ENCODE assay signal across 1 cellular context in the genomic region with DNA sequence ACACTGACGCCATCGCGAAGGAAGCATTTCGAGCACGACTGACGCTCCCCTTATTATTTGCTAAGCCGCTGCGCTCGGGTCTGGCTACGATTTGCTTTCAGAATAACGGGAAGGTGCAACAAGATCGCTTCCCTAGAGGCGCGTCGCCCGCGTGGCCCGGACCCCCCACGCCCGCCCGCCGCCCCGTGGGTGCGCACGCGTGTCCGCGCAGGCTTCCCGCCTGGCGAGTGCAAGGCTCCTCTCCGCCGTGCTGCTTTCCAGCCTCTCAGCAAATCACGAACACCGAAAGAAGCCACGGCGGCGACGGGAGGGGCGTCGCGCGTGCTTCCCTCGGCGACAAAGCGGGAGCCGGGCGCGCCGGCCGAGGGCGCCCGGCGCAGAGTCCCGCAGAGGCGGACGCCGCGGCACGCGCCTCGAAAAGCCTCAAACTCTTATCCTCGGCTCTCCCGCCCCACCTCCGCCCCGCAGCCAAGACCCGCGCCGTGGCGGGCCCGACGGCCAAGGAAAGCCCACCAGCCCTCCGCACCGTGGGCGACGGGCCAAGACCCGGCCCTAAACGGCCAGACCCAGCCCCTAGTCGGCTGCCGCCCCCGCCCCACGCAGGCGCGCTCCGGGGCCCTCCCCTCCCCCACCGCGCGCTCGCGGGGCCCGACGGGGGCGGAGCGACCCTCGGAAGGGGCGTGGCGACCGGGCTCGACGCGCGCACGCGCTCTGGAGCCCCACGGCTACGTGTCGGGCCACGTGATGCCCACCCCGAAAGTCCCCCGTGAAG.
TF ChIP-seq lines count a peak whose summit lies in the region.

No MANE protein-coding gene starts in this region.

TF ChIP-seq in HepG2, 621 proteins besides CTCF, POLR2A, EP300 and RAD21 (continued from another document and continues in another):
- TF ChIP-seq, protein P1, sequence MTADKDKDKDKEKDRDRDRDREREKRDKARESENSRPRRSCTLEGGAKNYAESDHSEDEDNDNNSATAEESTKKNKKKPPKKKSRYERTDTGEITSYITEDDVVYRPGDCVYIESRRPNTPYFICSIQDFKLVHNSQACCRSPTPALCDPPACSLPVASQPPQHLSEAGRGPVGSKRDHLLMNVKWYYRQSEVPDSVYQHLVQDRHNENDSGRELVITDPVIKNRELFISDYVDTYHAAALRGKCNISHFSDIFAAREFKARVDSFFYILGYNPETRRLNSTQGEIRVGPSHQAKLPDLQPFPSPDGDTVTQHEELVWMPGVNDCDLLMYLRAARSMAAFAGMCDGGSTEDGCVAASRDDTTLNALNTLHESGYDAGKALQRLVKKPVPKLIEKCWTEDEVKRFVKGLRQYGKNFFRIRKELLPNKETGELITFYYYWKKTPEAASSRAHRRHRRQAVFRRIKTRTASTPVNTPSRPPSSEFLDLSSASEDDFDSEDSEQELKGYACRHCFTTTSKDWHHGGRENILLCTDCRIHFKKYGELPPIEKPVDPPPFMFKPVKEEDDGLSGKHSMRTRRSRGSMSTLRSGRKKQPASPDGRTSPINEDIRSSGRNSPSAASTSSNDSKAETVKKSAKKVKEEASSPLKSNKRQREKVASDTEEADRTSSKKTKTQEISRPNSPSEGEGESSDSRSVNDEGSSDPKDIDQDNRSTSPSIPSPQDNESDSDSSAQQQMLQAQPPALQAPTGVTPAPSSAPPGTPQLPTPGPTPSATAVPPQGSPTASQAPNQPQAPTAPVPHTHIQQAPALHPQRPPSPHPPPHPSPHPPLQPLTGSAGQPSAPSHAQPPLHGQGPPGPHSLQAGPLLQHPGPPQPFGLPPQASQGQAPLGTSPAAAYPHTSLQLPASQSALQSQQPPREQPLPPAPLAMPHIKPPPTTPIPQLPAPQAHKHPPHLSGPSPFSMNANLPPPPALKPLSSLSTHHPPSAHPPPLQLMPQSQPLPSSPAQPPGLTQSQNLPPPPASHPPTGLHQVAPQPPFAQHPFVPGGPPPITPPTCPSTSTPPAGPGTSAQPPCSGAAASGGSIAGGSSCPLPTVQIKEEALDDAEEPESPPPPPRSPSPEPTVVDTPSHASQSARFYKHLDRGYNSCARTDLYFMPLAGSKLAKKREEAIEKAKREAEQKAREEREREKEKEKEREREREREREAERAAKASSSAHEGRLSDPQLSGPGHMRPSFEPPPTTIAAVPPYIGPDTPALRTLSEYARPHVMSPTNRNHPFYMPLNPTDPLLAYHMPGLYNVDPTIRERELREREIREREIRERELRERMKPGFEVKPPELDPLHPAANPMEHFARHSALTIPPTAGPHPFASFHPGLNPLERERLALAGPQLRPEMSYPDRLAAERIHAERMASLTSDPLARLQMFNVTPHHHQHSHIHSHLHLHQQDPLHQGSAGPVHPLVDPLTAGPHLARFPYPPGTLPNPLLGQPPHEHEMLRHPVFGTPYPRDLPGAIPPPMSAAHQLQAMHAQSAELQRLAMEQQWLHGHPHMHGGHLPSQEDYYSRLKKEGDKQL (CRISPR knock-in tag; IDR thresholded peaks at IDR 0.05; ENCODE audit: low read depth) = peak; percentile 10; the same call in 1 of the 2 replicates
- no peak; the same call in 1 of the 2 replicates for TF ChIP-seq ZNF607 (CRISPR knock-in tag; IDR thresholded peaks at IDR 0.05; ENCODE audit: borderline replicate concordance)
- peak; percentile 97 for TF ChIP-seq PTBP1 (IDR thresholded peaks at IDR 0.05; ENCODE audit: low read depth, low read length, poor library complexity, severe bottlenecking)
- TF ChIP-seq ZSCAN21 (CRISPR knock-in tag; IDR thresholded peaks at IDR 0.05; ENCODE audit: borderline replicate concordance) = peak; percentile 81
- 0 out of 2 replicates have a peak, but pooled peaks have one; percentile 50 for TF ChIP-seq ZNF468 (CRISPR knock-in tag; IDR thresholded peaks at IDR 0.05)
- TF ChIP-seq FOXK2 (IDR thresholded peaks at IDR 0.05) = no peak
- peak; percentile 47 for TF ChIP-seq IKZF4 (CRISPR knock-in tag; IDR thresholded peaks at IDR 0.05; ENCODE audit: borderline replicate concordance, low read depth, not compliant biosample characterization)
- TF ChIP-seq ZNF737 (CRISPR knock-in tag; IDR thresholded peaks at IDR 0.05; ENCODE audit: borderline replicate concordance) = no peak
- 0 out of 2 replicates have a peak, but pooled peaks have one; percentile 76 for TF ChIP-seq ZNF354B (CRISPR knock-in tag; IDR thresholded peaks at IDR 0.05)
- TF ChIP-seq, protein P2, sequence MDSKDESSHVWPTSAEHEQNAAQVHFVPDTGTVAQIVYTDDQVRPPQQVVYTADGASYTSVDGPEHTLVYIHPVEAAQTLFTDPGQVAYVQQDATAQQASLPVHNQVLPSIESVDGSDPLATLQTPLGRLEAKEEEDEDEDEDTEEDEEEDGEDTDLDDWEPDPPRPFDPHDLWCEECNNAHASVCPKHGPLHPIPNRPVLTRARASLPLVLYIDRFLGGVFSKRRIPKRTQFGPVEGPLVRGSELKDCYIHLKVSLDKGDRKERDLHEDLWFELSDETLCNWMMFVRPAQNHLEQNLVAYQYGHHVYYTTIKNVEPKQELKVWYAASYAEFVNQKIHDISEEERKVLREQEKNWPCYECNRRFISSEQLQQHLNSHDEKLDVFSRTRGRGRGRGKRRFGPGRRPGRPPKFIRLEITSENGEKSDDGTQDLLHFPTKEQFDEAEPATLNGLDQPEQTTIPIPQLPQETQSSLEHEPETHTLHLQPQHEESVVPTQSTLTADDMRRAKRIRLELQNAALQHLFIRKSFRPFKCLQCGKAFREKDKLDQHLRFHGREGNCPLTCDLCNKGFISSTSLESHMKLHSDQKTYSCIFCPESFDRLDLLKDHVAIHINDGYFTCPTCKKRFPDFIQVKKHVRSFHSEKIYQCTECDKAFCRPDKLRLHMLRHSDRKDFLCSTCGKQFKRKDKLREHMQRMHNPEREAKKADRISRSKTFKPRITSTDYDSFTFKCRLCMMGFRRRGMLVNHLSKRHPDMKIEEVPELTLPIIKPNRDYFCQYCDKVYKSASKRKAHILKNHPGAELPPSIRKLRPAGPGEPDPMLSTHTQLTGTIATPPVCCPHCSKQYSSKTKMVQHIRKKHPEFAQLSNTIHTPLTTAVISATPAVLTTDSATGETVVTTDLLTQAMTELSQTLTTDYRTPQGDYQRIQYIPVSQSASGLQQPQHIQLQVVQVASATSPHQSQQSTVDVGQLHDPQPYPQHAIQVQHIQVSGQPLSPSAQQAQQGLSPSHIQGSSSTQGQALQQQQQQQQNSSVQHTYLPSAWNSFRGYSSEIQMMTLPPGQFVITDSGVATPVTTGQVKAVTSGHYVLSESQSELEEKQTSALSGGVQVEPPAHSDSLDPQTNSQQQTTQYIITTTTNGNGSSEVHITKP (CRISPR knock-in tag; IDR thresholded peaks at IDR 0.05; ENCODE audit: low read depth) = no peak
- no peak; the same call in 1 of the 2 replicates for TF ChIP-seq ZMYM3 (CRISPR knock-in tag; IDR thresholded peaks at IDR 0.05)
- peak; percentile 70 for TF ChIP-seq ZBTB42 (CRISPR knock-in tag; IDR thresholded peaks at IDR 0.05)
- peak; percentile 38 for TF ChIP-seq SP2 (CRISPR knock-in tag; IDR thresholded peaks at IDR 0.05)
- TF ChIP-seq PHF21A (CRISPR knock-in tag; IDR thresholded peaks at IDR 0.05) = peak; percentile 81
- no peak for TF ChIP-seq CBX5 (CRISPR knock-in tag; IDR thresholded peaks at IDR 0.05; ENCODE audit: borderline replicate concordance)
- no peak for TF ChIP-seq ZNF335 (CRISPR knock-in tag; IDR thresholded peaks at IDR 0.05)
- TF ChIP-seq CEBPB (IDR thresholded peaks at IDR 0.05; ENCODE audit: borderline replicate concordance, low read depth, low read length) = peak; percentile 86
- TF ChIP-seq CENPT (CRISPR knock-in tag; IDR thresholded peaks at IDR 0.05; ENCODE audit: low read depth) = peak; percentile 76; the same call in 1 of the 2 replicates
- TF ChIP-seq PCBP2 (optimal IDR thresholded peaks at IDR 0.05; ENCODE audit: low read depth, low read length, poor library complexity, severe bottlenecking) = no peak
- TF ChIP-seq POLR2AphosphoS2 (IDR thresholded peaks at IDR 0.05; ENCODE audit: low read depth, low read length) = no peak
- 0 out of 2 replicates have a peak, but pooled peaks have one; percentile 15 for TF ChIP-seq ZNF253 (CRISPR knock-in tag; IDR thresholded peaks at IDR 0.05; ENCODE audit: borderline replicate concordance)
- TF ChIP-seq, protein P3, sequence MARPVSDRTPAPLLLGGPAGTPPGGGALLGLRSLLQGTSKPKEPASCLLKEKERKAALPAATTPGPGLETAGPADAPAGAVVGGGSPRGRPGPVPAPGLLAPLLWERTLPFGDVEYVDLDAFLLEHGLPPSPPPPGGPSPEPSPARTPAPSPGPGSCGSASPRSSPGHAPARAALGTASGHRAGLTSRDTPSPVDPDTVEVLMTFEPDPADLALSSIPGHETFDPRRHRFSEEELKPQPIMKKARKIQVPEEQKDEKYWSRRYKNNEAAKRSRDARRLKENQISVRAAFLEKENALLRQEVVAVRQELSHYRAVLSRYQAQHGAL (CRISPR knock-in tag; IDR thresholded peaks at IDR 0.05; ENCODE audit: not compliant biosample characterization) = no peak
- TF ChIP-seq XBP1 (CRISPR knock-in tag; IDR thresholded peaks at IDR 0.05) = no peak
- TF ChIP-seq PLRG1 (conservative IDR thresholded peaks at IDR 0.05) = no peak
- TF ChIP-seq POLR2AphosphoS5 (IDR thresholded peaks at IDR 0.05; ENCODE audit: low read depth, low read length) = peak; percentile 77
- no peak; the same call in 1 of the 2 replicates for TF ChIP-seq ZNF326 (CRISPR knock-in tag; IDR thresholded peaks at IDR 0.05; ENCODE audit: borderline replicate concordance)
- no peak; the same call in 1 of the 2 replicates for TF ChIP-seq ZFP90 (CRISPR knock-in tag; IDR thresholded peaks at IDR 0.05; ENCODE audit: borderline replicate concordance)
- peak; percentile 76 for TF ChIP-seq ZNF121 (CRISPR knock-in tag; IDR thresholded peaks at IDR 0.05)
- TF ChIP-seq, protein P4, sequence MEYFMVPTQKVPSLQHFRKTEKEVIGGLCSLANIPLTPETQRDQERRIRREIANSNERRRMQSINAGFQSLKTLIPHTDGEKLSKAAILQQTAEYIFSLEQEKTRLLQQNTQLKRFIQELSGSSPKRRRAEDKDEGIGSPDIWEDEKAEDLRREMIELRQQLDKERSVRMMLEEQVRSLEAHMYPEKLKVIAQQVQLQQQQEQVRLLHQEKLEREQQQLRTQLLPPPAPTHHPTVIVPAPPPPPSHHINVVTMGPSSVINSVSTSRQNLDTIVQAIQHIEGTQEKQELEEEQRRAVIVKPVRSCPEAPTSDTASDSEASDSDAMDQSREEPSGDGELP (IDR thresholded peaks at IDR 0.05; ENCODE audit: borderline replicate concordance, low read depth) = no peak
- TF ChIP-seq ZFYVE20 (CRISPR knock-in tag; IDR thresholded peaks at IDR 0.05; ENCODE audit: borderline replicate concordance, low read depth) = peak; percentile 61; the same call in 1 of the 2 replicates
- TF ChIP-seq SMAD3 (CRISPR knock-in tag; IDR thresholded peaks at IDR 0.05) = no peak
- 0 out of 2 replicates have a peak, but pooled peaks have one; percentile 63 for TF ChIP-seq TAF1 (CRISPR knock-in tag; IDR thresholded peaks at IDR 0.05)
- peak; percentile 56; the same call in 1 of the 2 replicates for TF ChIP-seq ZNF564 (CRISPR knock-in tag; IDR thresholded peaks at IDR 0.05)
- TF ChIP-seq THYN1 (CRISPR knock-in tag; IDR thresholded peaks at IDR 0.05; ENCODE audit: borderline replicate concordance, low read depth) = 0 out of 2 replicates have a peak, but pooled peaks have one; percentile 90
- TF ChIP-seq ZNF839 (CRISPR knock-in tag; IDR thresholded peaks at IDR 0.05; ENCODE audit: borderline replicate concordance) = no peak
- TF ChIP-seq ZNF274 (CRISPR knock-in tag; IDR thresholded peaks at IDR 0.05) = peak; percentile 84; the same call in 1 of the 2 replicates
- peak; percentile 41 for TF ChIP-seq XRCC5 (optimal IDR thresholded peaks at IDR 0.05; ENCODE audit: low read length)
- TF ChIP-seq, protein P5, sequence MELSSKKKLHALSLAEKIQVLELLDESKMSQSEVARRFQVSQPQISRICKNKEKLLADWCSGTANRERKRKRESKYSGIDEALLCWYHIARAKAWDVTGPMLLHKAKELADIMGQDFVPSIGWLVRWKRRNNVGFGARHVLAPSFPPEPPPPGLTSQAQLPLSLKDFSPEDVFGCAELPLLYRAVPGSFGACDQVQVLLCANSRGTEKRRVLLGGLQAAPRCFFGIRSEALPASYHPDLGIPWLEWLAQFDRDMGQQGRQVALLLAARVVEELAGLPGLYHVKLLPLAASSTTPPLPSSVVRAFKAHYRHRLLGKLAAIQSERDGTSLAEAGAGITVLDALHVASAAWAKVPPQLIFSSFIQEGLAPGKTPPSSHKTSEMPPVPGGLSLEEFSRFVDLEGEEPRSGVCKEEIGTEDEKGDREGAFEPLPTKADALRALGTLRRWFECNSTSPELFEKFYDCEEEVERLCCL (CRISPR knock-in tag; IDR thresholded peaks at IDR 0.05; ENCODE audit: borderline replicate concordance) = no peak; the same call in 1 of the 2 replicates
- TF ChIP-seq PRMT3 (CRISPR knock-in tag; IDR thresholded peaks at IDR 0.05; ENCODE audit: borderline replicate concordance, low read depth) = no peak; the same call in 1 of the 2 replicates
- TF ChIP-seq ZSCAN25 (CRISPR knock-in tag; IDR thresholded peaks at IDR 0.05) = peak; percentile 12; the same call in 1 of the 2 replicates
- no peak for TF ChIP-seq ZNF160 (CRISPR knock-in tag; IDR thresholded peaks at IDR 0.05)
- no peak; the same call in 1 of the 2 replicates for TF ChIP-seq MIER3 (CRISPR knock-in tag; IDR thresholded peaks at IDR 0.05; ENCODE audit: borderline replicate concordance)
- TF ChIP-seq ATM (IDR thresholded peaks at IDR 0.05; ENCODE audit: borderline replicate concordance) = no peak
- TF ChIP-seq ZNF557 (CRISPR knock-in tag; IDR thresholded peaks at IDR 0.05) = no peak
- peak; percentile 23; the same call in 1 of the 2 replicates for TF ChIP-seq ZNF672 (CRISPR knock-in tag; IDR thresholded peaks at IDR 0.05)
- peak; percentile 79; the same call in 1 of the 2 replicates for TF ChIP-seq ZNF790 (CRISPR knock-in tag; IDR thresholded peaks at IDR 0.05; ENCODE audit: borderline replicate concordance)
- peak; percentile 66; the same call in 1 of the 2 replicates for TF ChIP-seq ZNF589 (CRISPR knock-in tag; conservative IDR thresholded peaks at IDR 0.05)
- no peak for TF ChIP-seq ZFP62 (CRISPR knock-in tag; IDR thresholded peaks at IDR 0.05)
- no peak; the same call in 1 of the 2 replicates for TF ChIP-seq MIXL1 (CRISPR knock-in tag; IDR thresholded peaks at IDR 0.05)
- TF ChIP-seq RFX5 (IDR thresholded peaks at IDR 0.05; ENCODE audit: low read depth, low read length) = no peak
- no peak for TF ChIP-seq RORA (CRISPR knock-in tag; IDR thresholded peaks at IDR 0.05)
- no peak for TF ChIP-seq MLLT10 (CRISPR knock-in tag; IDR thresholded peaks at IDR 0.05)
- TF ChIP-seq MBD4 (IDR thresholded peaks at IDR 0.05; ENCODE audit: borderline replicate concordance, low read length) = no peak
- TF ChIP-seq, protein P6, sequence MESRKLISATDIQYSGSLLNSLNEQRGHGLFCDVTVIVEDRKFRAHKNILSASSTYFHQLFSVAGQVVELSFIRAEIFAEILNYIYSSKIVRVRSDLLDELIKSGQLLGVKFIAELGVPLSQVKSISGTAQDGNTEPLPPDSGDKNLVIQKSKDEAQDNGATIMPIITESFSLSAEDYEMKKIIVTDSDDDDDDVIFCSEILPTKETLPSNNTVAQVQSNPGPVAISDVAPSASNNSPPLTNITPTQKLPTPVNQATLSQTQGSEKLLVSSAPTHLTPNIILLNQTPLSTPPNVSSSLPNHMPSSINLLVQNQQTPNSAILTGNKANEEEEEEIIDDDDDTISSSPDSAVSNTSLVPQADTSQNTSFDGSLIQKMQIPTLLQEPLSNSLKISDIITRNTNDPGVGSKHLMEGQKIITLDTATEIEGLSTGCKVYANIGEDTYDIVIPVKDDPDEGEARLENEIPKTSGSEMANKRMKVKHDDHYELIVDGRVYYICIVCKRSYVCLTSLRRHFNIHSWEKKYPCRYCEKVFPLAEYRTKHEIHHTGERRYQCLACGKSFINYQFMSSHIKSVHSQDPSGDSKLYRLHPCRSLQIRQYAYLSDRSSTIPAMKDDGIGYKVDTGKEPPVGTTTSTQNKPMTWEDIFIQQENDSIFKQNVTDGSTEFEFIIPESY (CRISPR knock-in tag; IDR thresholded peaks at IDR 0.05) = no peak
- peak; percentile 76 for TF ChIP-seq KMT2A (CRISPR knock-in tag; IDR thresholded peaks at IDR 0.05)
- no peak for TF ChIP-seq IKZF1 (IDR thresholded peaks at IDR 0.05)
